Comparison of ENCODE assay signal across 15 cellular contexts in genomic region chr16:89391-90302, GRCh38.
"Had no signal": no experiment of that assay in that cellular context is flagged by ENCODE, and none has a peak within 500 bp of the region (broad histone marks: within the 10 kb centered on the region; RNA-seq: fewer than 3 reads in every experiment).

No MANE protein-coding gene starts in this region.

- H3K27me3 Mint-ChIP-seq: activated naive CD8-positive, alpha-beta T cell treated with anti-CD3 and anti-CD28 coated beads, Interleukin-2, amount 50 U/mL, for 24 hours had no signal

- H3K4me3 Mint-ChIP-seq: activated naive CD4-positive, alpha-beta T cell treated with anti-CD3 and anti-CD28 coated beads for 36 hours; activated naive CD8-positive, alpha-beta T cell treated with anti-CD3 and anti-CD28 coated beads, Interleukin-2, amount 50 U/mL, for 24 hours; T-helper 1 cell treated with Interleukin-12 subunit alpha and Interleukin-12 subunit beta and Interleukin-4 antibody, amounts not matched to agents 30 μg/mL and 1 μg/mL, for 36 hours had no signal

- DNase-seq: activated CD4-positive, alpha-beta T cell treated with anti-CD3 and anti-CD28 coated beads, Interleukin-2, amount 50 U/mL, for 48 hours; activated naive CD4-positive, alpha-beta T cell treated with anti-CD3 and anti-CD28 coated beads for 36 hours; activated naive CD8-positive, alpha-beta T cell treated with anti-CD3 and anti-CD28 coated beads, Interleukin-2, amount 50 U/mL, for 24 hours; heart right ventricle; left colon; midbrain; stimulated activated CD4-positive, alpha-beta T cell treated with anti-CD3 and anti-CD28 coated beads, Interleukin-12 subunit alpha, Interleukin-12 subunit beta, amount 100 ng/mL, for 4 hours; stimulated activated CD4-positive, alpha-beta T cell treated with anti-CD3 and anti-CD28 coated beads, Interleukin-2, amount 100 ng/mL, for 24 hours; WERI-Rb-1 had no signal

- H3K9me3 Mint-ChIP-seq: activated naive CD4-positive, alpha-beta T cell treated with anti-CD3 and anti-CD28 coated beads for 36 hours; activated naive CD8-positive, alpha-beta T cell treated with anti-CD3 and anti-CD28 coated beads, Interleukin-2, amount 50 U/mL, for 24 hours; activated T-helper 2 cell treated with anti-CD3 and anti-CD28 coated beads, Interferon-gamma antibody, Interleukin-2, Interleukin-4, amounts not matched to agents 10 μg/mL and 5 μg/mL and 100 μg/mL, durations not matched to agents 14 hours and 24 hours and 36 hours; T-helper 1 cell treated with Interleukin-12 subunit alpha and Interleukin-12 subunit beta and Interleukin-4 antibody, amounts not matched to agents 30 μg/mL and 1 μg/mL, for 36 hours had no signal

- H3K9me3 ChIP-seq: gastroesophageal sphincter, heart right ventricle, vagina had no signal

- ATAC-seq: activated naive CD8-positive, alpha-beta T cell treated with anti-CD3 and anti-CD28 coated beads, Interleukin-2, amount 50 U/mL, for 24 hours; gastroesophageal sphincter; heart right ventricle; left colon had no signal

- H3K27ac Mint-ChIP-seq: activated naive CD4-positive, alpha-beta T cell treated with anti-CD3 and anti-CD28 coated beads for 36 hours; activated naive CD8-positive, alpha-beta T cell treated with anti-CD3 and anti-CD28 coated beads, Interleukin-2, amount 50 U/mL, for 24 hours; activated T-helper 2 cell treated with anti-CD3 and anti-CD28 coated beads, Interferon-gamma antibody, Interleukin-2, Interleukin-4, amounts not matched to agents 10 μg/mL and 5 μg/mL and 100 μg/mL, durations not matched to agents 14 hours and 24 hours and 36 hours; T-helper 1 cell treated with Interleukin-12 subunit alpha and Interleukin-12 subunit beta and Interleukin-4 antibody, amounts not matched to agents 30 μg/mL and 1 μg/mL, for 36 hours had no signal

- H3K4me3 ChIP-seq: gastroesophageal sphincter, heart right ventricle, vagina had no signal

- FAIRE-seq: astrocyte, endometrium had no signal

- H3K27me3 ChIP-seq: gastroesophageal sphincter, heart right ventricle, vagina had no signal

- H3K27ac ChIP-seq: gastroesophageal sphincter, heart right ventricle, vagina, WERI-Rb-1 had no signal
